ENCODE assay signal across 9 cellular contexts in the genomic region with DNA sequence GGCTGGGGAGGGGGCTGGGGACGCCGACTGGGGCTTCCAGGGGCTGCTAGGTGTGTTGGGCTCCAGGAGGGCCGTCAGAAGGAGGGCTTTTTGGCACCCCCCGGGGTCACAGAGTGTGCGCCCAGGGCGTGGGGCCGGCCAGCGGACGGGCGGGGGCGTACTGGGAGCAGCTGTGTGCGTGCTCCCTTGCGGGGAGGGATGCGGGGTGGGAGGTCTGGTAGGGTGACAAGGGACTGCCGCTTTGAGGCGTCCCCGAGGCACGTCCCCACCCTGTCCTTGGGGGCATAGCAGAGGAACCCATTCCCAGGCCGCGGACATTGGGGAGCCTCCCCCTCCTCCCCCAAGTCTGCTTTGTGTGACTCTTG. TPM values are rescaled to one million over a fixed set of nuclear protein-coding genes. Genes with fewer than 3 reads are reported as not detected.
DNase-seq lines count a peak whose midpoint lies in the region; FAIRE-seq and TF ChIP-seq lines count a peak whose summit lies in the region.
"Had no signal": no experiment of that assay in that cellular context is flagged by ENCODE, and none has a peak within 500 bp of the region (broad histone marks: within the 10 kb centered on the region; RNA-seq: fewer than 3 reads in every experiment).

No MANE protein-coding gene starts in this region.

- no peak for FAIRE-seq in urothelium cell line (lab: Jason Lieb, UNC)

- H3K36me3 Mint-ChIP-seq in neural crest cell (ENCODE audit: low read depth) = no peaks in the 10 kb centered on the region

- H3K27ac ChIP-seq in coronary artery = no peak overlapping the region

- H3K4me1 Mint-ChIP-seq in neural crest cell = peaks cover 12% of the 10 kb centered on the region

- H3K4me3 Mint-ChIP-seq in neural crest cell = peak overlapping the region; percentile 65

- peaks cover 72% of the 10 kb centered on the region for H3K27me3 ChIP-seq in H7 (ENCODE audit: control insufficient read depth, insufficient read depth, low read length)

- TF ChIP-seq CTCF in coronary artery (IDR thresholded peaks at IDR 0.05) (no peak), neural crest cell (conservative IDR thresholded peaks at IDR 0.05) (no peak)

- H3K27ac Mint-ChIP-seq in neural crest cell (ENCODE audit: unreplicated experiment) = no peak overlapping the region

- peak; percentile 8 for DNase-seq in AG08396 (ENCODE audit: low spot score)
- peak; percentile 73 for DNase-seq in H7
- DNase-seq in coronary artery (ENCODE audit: low spot score) = no peak
- DNase-seq in neural crest cell (ENCODE audit: low read depth, low spot score) = no peak
- no peak for DNase-seq in hippocampal formation (lab: John Stamatoyannopoulos, UW)
- no peak for DNase-seq in urothelium cell line (ENCODE audit: low spot score)
- no peak for DNase-seq in NCI-H510A (lab: John Stamatoyannopoulos, UW)
- no peak for DNase-seq in glomerular visceral epithelial cell (ENCODE audit: extremely low spot score)
- DNase-seq: effector CD4-positive, alpha-beta T cell had no signal

- no peaks in the 10 kb centered on the region for H3K36me3 ChIP-seq in H7 (replicated peaks; ENCODE audit: control insufficient read depth, insufficient read depth, low read length)

- peaks cover 61% of the 10 kb centered on the region for H3K27me3 Mint-ChIP-seq in neural crest cell (ENCODE audit: low read depth)

- no peaks in the 10 kb centered on the region for H3K9me3 Mint-ChIP-seq in neural crest cell

- H3K4me3 ChIP-seq in H7 (ENCODE audit: insufficient read depth, low read depth, low read length) (peak overlapping the region; percentile 48), coronary artery (peak overlapping the region; percentile 86)

RNA-seq across cellular contexts. Expression of a gene that starts 1.1 kb away (rescaled TPM):
- 0.97 and 1.00 TPM in 2 replicates for total RNA-seq in H7 (2014; rRNA removed; shearing (Covaris generic))
- total RNA-seq in neural crest cell = 1.2 and 1.4 TPM in 2 replicates

Comparison
In these comparisons a context has a peak if more than half of its experiments do, and no peak if none do; other contexts are left out.
1. DNase-seq: peak in AG08396 (single experiment) and H7 (single experiment); none in coronary artery (single experiment), neural crest cell (single experiment), hippocampal formation (0 of 2), urothelium cell line (single experiment), NCI-H510A (single experiment) and glomerular visceral epithelial cell (single experiment).